ENCODE assay signal across 8 cellular contexts in the genomic region with DNA sequence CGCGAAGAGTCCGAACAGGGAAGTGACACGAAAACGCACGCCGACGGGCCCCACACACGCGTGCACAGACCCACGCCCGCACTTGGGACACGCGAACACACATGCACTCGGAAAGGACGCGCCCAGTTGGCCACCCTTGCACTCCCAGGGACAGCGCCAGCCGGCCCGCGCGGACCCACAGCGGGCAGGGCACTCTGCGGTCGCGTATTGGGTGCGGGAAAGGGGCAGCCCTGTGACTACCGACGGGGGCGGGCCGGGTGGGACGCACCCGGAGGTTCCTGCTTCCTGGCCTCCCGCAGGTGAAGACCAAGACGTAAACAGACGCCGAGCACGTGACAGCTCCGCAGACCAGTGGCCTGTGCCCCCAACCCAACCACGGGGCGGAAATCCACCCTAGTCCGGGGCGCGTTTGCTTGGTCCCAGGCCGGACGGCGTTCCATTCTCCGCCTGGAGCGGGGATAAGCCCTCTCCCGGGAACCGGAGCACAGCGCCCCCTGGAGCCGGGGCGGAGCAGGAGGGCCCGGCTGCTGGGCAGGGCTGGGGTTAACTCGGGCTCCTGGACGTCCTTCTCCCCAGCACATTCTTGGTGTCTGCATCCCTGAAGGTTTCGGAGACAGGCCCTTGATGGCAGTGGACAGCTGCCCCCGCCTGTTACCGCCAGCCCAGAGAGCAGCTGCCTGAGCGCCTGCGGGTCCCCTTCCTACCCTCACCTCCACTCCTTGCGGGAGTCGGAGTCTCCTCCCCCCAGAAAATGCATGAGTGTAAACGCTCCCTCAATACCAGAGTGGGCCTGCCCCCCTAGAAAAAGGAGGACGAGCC. TPM values are rescaled to one million over a fixed set of nuclear protein-coding genes. Genes with fewer than 3 reads are reported as not detected.
DNase-seq lines count a peak whose midpoint lies in the region; ATAC-seq and TF ChIP-seq lines count a peak whose summit lies in the region.

No MANE protein-coding gene starts in this region.

- TF ChIP-seq CTCF in GM10248 (IDR thresholded peaks at IDR 0.05; ENCODE audit: control extremely low read depth, extremely low read depth, low read depth, missing control alignments): peak; percentile 75
- TF ChIP-seq CTCF in activated CD8-positive, alpha-beta T cell treated with anti-CD3 and anti-CD28 coated beads for 36 hours (IDR thresholded peaks at IDR 0.05): peak; percentile 100

- POLR2A ChIA-PET in GM10248 (lab: Yijun Ruan, JAX): no interaction called here
- POLR2A ChIA-PET in activated CD8-positive, alpha-beta T cell treated with anti-CD3 and anti-CD28 coated beads for 36 hours (lab: Charles Lee): interaction anchor here (1.1 to 4.5 kb wide), 6 partner anchors 9 to 83 kb away, joined by 3 to 25 read pairs (median 4); partner anchors contain the start of genes MRPL43 and TWNK

- DNase-seq in GM10248 (ENCODE audit: extremely low spot score) (peak; percentile 84), NCI-H510A treated with DMSO at 0.1 percent for 48 hours (lab: John Stamatoyannopoulos, UW) (peak; percentile 71), medulla oblongata (ENCODE audit: extremely low spot score) (peak; percentile 74)
- DNase-seq in activated CD8-positive, alpha-beta T cell treated with anti-CD3 and anti-CD28 coated beads for 36 hours: peak; percentile 67
- peak; percentile 72 for DNase-seq in effector CD4-positive, alpha-beta T cell
- peak; percentile 32 to 78 (median 51) for DNase-seq in stimulated activated CD4-positive, alpha-beta T cell treated with anti-CD3 and anti-CD28 coated beads, TNF-alpha, amount 100 ng/mL, for 48 hours (ENCODE audit: low read depth in 3 of 3)

- H3K4me3 Mint-ChIP-seq in activated CD8-positive, alpha-beta T cell treated with anti-CD3 and anti-CD28 coated beads for 36 hours: peak overlapping the region; percentile 78

- H3K27me3 Mint-ChIP-seq in activated CD8-positive, alpha-beta T cell treated with anti-CD3 and anti-CD28 coated beads for 36 hours: no peaks in the 10 kb centered on the region

- ATAC-seq in HG02759 (IDR thresholded peaks at IDR 0.05; ENCODE audit: unreplicated experiment) (peak; percentile 36), HG03139 (IDR thresholded peaks at IDR 0.05; ENCODE audit: unreplicated experiment) (no peak)
- ATAC-seq in activated CD8-positive, alpha-beta T cell treated with anti-CD3 and anti-CD28 coated beads for 36 hours: peak; percentile 53

- H3K4me1 Mint-ChIP-seq in activated CD8-positive, alpha-beta T cell treated with anti-CD3 and anti-CD28 coated beads for 36 hours (ENCODE audit: low read depth): peaks cover 20% of the 10 kb centered on the region

- CTCF ChIA-PET in GM10248 (lab: Yijun Ruan, JAX): interaction anchor here (0.8 to 6.6 kb wide), 22 partner anchors 12 to 144 kb away, joined by 3 to 101 read pairs (median 5); partner anchors contain the start of genes MRPL43, PDZD7, SFXN3 and SLF2
- CTCF ChIA-PET in activated CD8-positive, alpha-beta T cell treated with anti-CD3 and anti-CD28 coated beads for 36 hours (lab: Charles Lee): interaction anchor here (0.6 to 12.8 kb wide), 26 partner anchors 9 to 516 kb away, joined by 3 to 178 read pairs (median 4); partner anchors contain the start of genes MRPL43, PDZD7, SFXN3 and SLF2

- intact Hi-C loops in activated CD8-positive, alpha-beta T cell treated with anti-CD3 and anti-CD28 coated beads for 36 hours (cut with micrococcal nuclease): no loop called here

- H3K36me3 Mint-ChIP-seq in activated CD8-positive, alpha-beta T cell treated with anti-CD3 and anti-CD28 coated beads for 36 hours (ENCODE audit: low read depth): peaks cover 15% of the 10 kb centered on the region

- H3K27ac Mint-ChIP-seq in activated CD8-positive, alpha-beta T cell treated with anti-CD3 and anti-CD28 coated beads for 36 hours: peak overlapping the region; percentile 88

- H3K9me3 Mint-ChIP-seq in activated CD8-positive, alpha-beta T cell treated with anti-CD3 and anti-CD28 coated beads for 36 hours: no peaks in the 10 kb centered on the region

RNA-seq across cellular contexts. Expression of gene LZTS2, which starts 2.0 kb away (rescaled TPM):
- total RNA-seq in activated CD8-positive, alpha-beta T cell treated with anti-CD3 and anti-CD28 coated beads for 36 hours: 10 to 100 TPM; 14.5 to 15.5 TPM

RNA-seq across cellular contexts. Expression of gene TWNK, which starts 10.2 kb away (rescaled TPM):
- 10 to 100 TPM; 18.0 to 19.0 TPM for total RNA-seq in activated CD8-positive, alpha-beta T cell treated with anti-CD3 and anti-CD28 coated beads for 36 hours

RNA-seq across cellular contexts. Expression of gene MRPL43, which starts 10.3 kb away (rescaled TPM):
- 10 to 100 TPM; 46.0 to 50.9 TPM for total RNA-seq in activated CD8-positive, alpha-beta T cell treated with anti-CD3 and anti-CD28 coated beads for 36 hours

RNA-seq across cellular contexts. Expression of gene SEMA4G, which starts 28.3 kb away (rescaled TPM):
- 1 to 10 TPM; 1.2 to 1.6 TPM for total RNA-seq in activated CD8-positive, alpha-beta T cell treated with anti-CD3 and anti-CD28 coated beads for 36 hours

RNA-seq across cellular contexts. Expression of gene PDZD7, which starts 33.4 kb away (rescaled TPM):
- total RNA-seq in activated CD8-positive, alpha-beta T cell treated with anti-CD3 and anti-CD28 coated beads for 36 hours: under 1 TPM; 0.25 to 0.65 TPM
